In genomic region chr9:134396258-134396742, GRCh38 we compare ENCODE assay signal across 8 cellular contexts.
DNase-seq lines count a peak whose midpoint lies in the region; ATAC-seq lines count a peak whose summit lies in the region.

No MANE protein-coding gene starts in this region.

- H3K36me3 ChIP-seq in effector memory CD4-positive, alpha-beta T cell (ENCODE audit: control insufficient read depth, insufficient read depth, low read length): no peaks in the 10 kb centered on the region

- peak; percentile 35 for ATAC-seq in GM21423 (IDR thresholded peaks at IDR 0.05; ENCODE audit: unreplicated experiment)
- ATAC-seq in GM21367 (IDR thresholded peaks at IDR 0.05; ENCODE audit: unreplicated experiment): no peak

- H3K4me1 ChIP-seq in effector memory CD4-positive, alpha-beta T cell (ENCODE audit: control insufficient read depth, insufficient read depth, low read length, poor library complexity, severe bottlenecking): peaks cover 59% of the 10 kb centered on the region

- peak overlapping the region; percentile 62 for H3K4me3 ChIP-seq in effector memory CD4-positive, alpha-beta T cell (ENCODE audit: insufficient read depth, low read depth, low read length, poor library complexity, severe bottlenecking)

- peak overlapping the region; percentile 76 for H3K27ac ChIP-seq in effector memory CD4-positive, alpha-beta T cell (ENCODE audit: insufficient read depth, low read length, poor library complexity, severe bottlenecking)

- DNase-seq in T-helper 22 cell (ENCODE audit: low read depth) (peak; percentile 59), AG08396 (ENCODE audit: low spot score) (no peak), D341Med (ENCODE audit: low spot score) (no peak), amniotic stem cell (lab: John Stamatoyannopoulos, UW) (no peak)
- peak; percentile 27 to 40 (median 30) for DNase-seq in effector memory CD4-positive, alpha-beta T cell
- DNase-seq in stimulated activated naive CD4-positive, alpha-beta T cell treated with Interleukin-2 at 50 U/mL for 16 hours (lab: John Stamatoyannopoulos, UW): peak; percentile 29

- no peaks in the 10 kb centered on the region for H3K27me3 ChIP-seq in effector memory CD4-positive, alpha-beta T cell (replicated peaks; ENCODE audit: control insufficient read depth, insufficient read depth, low read length, poor library complexity, severe bottlenecking)

- H3K9me3 ChIP-seq in effector memory CD4-positive, alpha-beta T cell (ENCODE audit: control insufficient read depth, low read length): no peaks in the 10 kb centered on the region

Comparison
In these comparisons a context has a peak if more than half of its experiments do, and no peak if none do; other contexts are left out.
1. DNase-seq: peak in T-helper 22 cell (single experiment), effector memory CD4-positive, alpha-beta T cell (3 of 3) and stimulated activated naive CD4-positive, alpha-beta T cell treated with Interleukin-2 at 50 U/mL for 16 hours (single experiment); none in AG08396 (single experiment), D341Med (single experiment) and amniotic stem cell (single experiment).